ENCODE assay signal across 1 cellular context in genomic region chr1:178542554-178543290, GRCh38.
A peak's percentile ranks its signal among the peaks of the same experiment; 100 is the strongest.
TF ChIP-seq lines count a peak whose summit lies in the region.

No MANE protein-coding gene starts in this region.

TF ChIP-seq in HEK293, 187 proteins besides CTCF, POLR2A, EP300 and RAD21 (continued from another document):
- TF ChIP-seq REPIN1 (tag by site-specific recombination; IDR thresholded peaks at IDR 0.05; ENCODE audit: low read depth): no peak
- no peak for TF ChIP-seq ZBTB20 (tag by site-specific recombination; IDR thresholded peaks at IDR 0.05)
- TF ChIP-seq SALL2 (tag by site-specific recombination; IDR thresholded peaks at IDR 0.05; ENCODE audit: borderline replicate concordance): no peak
- no peak for TF ChIP-seq ZSCAN18 (tag by site-specific recombination; IDR thresholded peaks at IDR 0.05)
- no peak for TF ChIP-seq ZNF416 (tag by site-specific recombination; IDR thresholded peaks at IDR 0.05)
- no peak for TF ChIP-seq ZNF843 (tag by site-specific recombination; IDR thresholded peaks at IDR 0.05)
- peak; percentile 72 for TF ChIP-seq ZBTB7A (tag by site-specific recombination; IDR thresholded peaks at IDR 0.05; ENCODE audit: low read depth)
- TF ChIP-seq, protein P1, sequence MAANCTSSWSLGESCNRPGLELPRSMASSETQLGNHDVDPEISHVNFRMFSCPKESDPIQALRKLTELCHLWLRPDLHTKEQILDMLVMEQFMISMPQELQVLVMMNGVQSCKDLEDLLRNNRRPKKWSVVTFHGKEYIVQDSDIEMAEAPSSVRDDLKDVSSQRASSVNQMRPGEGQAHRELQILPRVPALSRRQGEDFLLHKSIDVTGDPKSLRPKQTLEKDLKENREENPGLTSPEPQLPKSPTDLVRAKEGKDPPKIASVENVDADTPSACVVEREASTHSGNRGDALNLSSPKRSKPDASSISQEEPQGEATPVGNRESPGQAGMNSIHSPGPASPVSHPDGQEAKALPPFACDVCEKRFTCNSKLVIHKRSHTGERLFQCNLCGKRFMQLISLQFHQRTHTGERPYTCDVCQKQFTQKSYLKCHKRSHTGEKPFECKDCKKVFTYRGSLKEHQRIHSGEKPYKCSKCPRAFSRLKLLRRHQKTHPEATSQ (tag by site-specific recombination; IDR thresholded peaks at IDR 0.05): no peak; the same call in 1 of the 2 replicates
- no peak for TF ChIP-seq ZNF184 (tag by site-specific recombination; IDR thresholded peaks at IDR 0.05)
- no peak for TF ChIP-seq ZSCAN23 (tag by site-specific recombination; IDR thresholded peaks at IDR 0.05)
- no peak for TF ChIP-seq ZNF48 (tag by site-specific recombination; IDR thresholded peaks at IDR 0.05)
- TF ChIP-seq, protein P2, sequence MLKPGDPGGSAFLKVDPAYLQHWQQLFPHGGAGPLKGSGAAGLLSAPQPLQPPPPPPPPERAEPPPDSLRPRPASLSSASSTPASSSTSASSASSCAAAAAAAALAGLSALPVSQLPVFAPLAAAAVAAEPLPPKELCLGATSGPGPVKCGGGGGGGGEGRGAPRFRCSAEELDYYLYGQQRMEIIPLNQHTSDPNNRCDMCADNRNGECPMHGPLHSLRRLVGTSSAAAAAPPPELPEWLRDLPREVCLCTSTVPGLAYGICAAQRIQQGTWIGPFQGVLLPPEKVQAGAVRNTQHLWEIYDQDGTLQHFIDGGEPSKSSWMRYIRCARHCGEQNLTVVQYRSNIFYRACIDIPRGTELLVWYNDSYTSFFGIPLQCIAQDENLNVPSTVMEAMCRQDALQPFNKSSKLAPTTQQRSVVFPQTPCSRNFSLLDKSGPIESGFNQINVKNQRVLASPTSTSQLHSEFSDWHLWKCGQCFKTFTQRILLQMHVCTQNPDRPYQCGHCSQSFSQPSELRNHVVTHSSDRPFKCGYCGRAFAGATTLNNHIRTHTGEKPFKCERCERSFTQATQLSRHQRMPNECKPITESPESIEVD (tag by site-specific recombination; IDR thresholded peaks at IDR 0.05): no peak
- TF ChIP-seq ZNF518A (tag by site-specific recombination; conservative IDR thresholded peaks at IDR 0.05; ENCODE audit: low read depth): no peak
- TF ChIP-seq ZNF747 (tag by site-specific recombination; IDR thresholded peaks at IDR 0.05): no peak
- peak; percentile 68; the same call in 1 of the 2 replicates for TF ChIP-seq KLF16 (tag by site-specific recombination; IDR thresholded peaks at IDR 0.05)
- peak; percentile 74 for TF ChIP-seq EGR2 (tag by site-specific recombination; IDR thresholded peaks at IDR 0.05; ENCODE audit: low read depth)
- TF ChIP-seq ZNF350 (tag by site-specific recombination; IDR thresholded peaks at IDR 0.05): no peak
- no peak for TF ChIP-seq GLI4 (tag by site-specific recombination; IDR thresholded peaks at IDR 0.05)
- no peak for TF ChIP-seq ZFP69B (tag by site-specific recombination; IDR thresholded peaks at IDR 0.05)
- peak; percentile 91 for TF ChIP-seq ZBTB10 (tag by site-specific recombination; IDR thresholded peaks at IDR 0.05)
- TF ChIP-seq ZNF701 (tag by site-specific recombination; IDR thresholded peaks at IDR 0.05): no peak
- no peak for TF ChIP-seq ZNF626 (tag by site-specific recombination; IDR thresholded peaks at IDR 0.05)
- no peak for TF ChIP-seq ZNF580 (tag by site-specific recombination; IDR thresholded peaks at IDR 0.05)
- TF ChIP-seq KLF1 (tag by site-specific recombination; IDR thresholded peaks at IDR 0.05): peak; percentile 45
- no peak; the same call in 1 of the 2 replicates for TF ChIP-seq MYNN (tag by site-specific recombination; IDR thresholded peaks at IDR 0.05; ENCODE audit: borderline replicate concordance)
TF ChIP-seq in HEK293: peak in this region for 44.
